ENCODE assay signal across 22 cellular contexts in genomic region chr1:187342495-187342894, GRCh38.
"Had no signal": no experiment of that assay in that cellular context is flagged by ENCODE, and none has a peak within 500 bp of the region (broad histone marks: within the 10 kb centered on the region; RNA-seq: fewer than 3 reads in every experiment).

No MANE protein-coding gene starts in this region.

- H3K4me3 ChIP-seq: left ventricle myocardium inferior, lung, pancreas, prostate gland, skin epidermis, spleen, suprapubic skin, thoracic aorta, tibial artery, upper lobe of right lung had no signal

- ATAC-seq: naive thymus-derived CD8-positive, alpha-beta T cell; pancreas; right cardiac atrium; sciatic nerve; stimulated activated effector memory CD8-positive, alpha-beta T cell treated with anti-CD3 and anti-CD28 coated beads, Interleukin-12 subunit alpha, Interleukin-12 subunit beta, amount 100 ng/mL, for 72 hours; upper lobe of right lung had no signal

- DNase-seq: islet precursor cell; left ventricle myocardium inferior; naive thymus-derived CD8-positive, alpha-beta T cell; nucleus accumbens; pancreas; posterior cingulate gyrus; retina; right cardiac atrium; spleen; stimulated activated CD4-positive, alpha-beta T cell treated with anti-CD3 and anti-CD28 coated beads, Interleukin-4, amount 100 ng/mL, for 24 hours; stimulated activated naive CD4-positive, alpha-beta T cell; tibial artery; trophoblast cell; upper lobe of right lung had no signal

- H3K27ac ChIP-seq: left ventricle myocardium inferior, pancreas, prostate gland, skin epidermis, spleen, suprapubic skin, thoracic aorta, tibial artery, upper lobe of right lung had no signal

- H3K36me3 ChIP-seq: left ventricle myocardium inferior, pancreas, prostate gland, spleen, suprapubic skin, thoracic aorta, tibial artery, upper lobe of right lung had no signal

- H3K9me3 ChIP-seq: pancreas, prostate gland, suprapubic skin, thoracic aorta, tibial artery, upper lobe of right lung had no signal

- H3K27me3 ChIP-seq: pancreas, spleen, suprapubic skin, tibial artery, upper lobe of right lung had no signal

- H3K4me1 ChIP-seq: left ventricle myocardium inferior, pancreas, prostate gland, spleen, suprapubic skin, tibial artery, upper lobe of right lung had no signal

- FAIRE-seq: pancreas, urothelium cell line had no signal
